Comparison of ENCODE assay signal across 9 cellular contexts in the genomic region with DNA sequence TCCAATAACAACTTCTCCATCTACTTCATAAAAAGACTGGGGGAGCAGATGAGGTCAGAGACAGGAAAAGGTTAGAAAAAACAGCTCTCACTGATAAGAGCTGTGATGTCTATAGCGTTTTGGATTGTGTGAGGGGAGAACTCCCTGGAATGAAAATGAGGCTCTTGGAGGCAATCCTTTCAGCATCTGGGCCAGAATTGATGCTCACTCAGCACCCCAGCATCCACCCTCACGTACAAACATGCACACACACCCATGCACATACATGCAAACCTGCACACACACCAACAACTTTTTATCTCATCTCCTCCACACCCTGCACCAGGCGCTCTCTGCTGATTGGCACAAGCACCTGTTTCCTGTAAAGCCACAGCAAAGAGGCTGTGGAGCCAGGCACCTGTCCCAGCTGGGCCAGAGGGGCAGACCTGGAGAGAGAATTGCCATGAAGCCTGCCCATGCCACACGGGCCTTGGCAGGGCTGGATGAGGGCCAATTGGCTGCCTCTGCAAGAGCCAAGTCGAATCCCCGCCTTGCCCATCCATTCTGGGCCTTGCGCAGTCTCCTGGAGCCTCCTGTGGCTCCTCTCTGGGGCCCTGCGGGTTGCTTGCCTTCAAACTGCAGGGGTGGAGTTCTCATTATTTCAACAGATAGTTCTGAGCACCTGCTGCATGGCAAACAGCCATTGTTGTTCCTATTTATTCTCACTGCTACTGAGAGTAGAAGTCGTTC.
DNase-seq lines count a peak whose midpoint lies in the region; ATAC-seq and TF ChIP-seq lines count a peak whose summit lies in the region.
"Had no signal": no experiment of that assay in that cellular context is flagged by ENCODE, and none has a peak within 500 bp of the region (broad histone marks: within the 10 kb centered on the region; RNA-seq: fewer than 3 reads in every experiment).

No MANE protein-coding gene starts in this region.

- no peak overlapping the region for H3K4me2 ChIP-seq in DND-41 (ENCODE audit: insufficient read depth, low read length)

- no peak overlapping the region for H3K4me3 ChIP-seq in DND-41 (ENCODE audit: low read depth in 1 of 2, low read length in 2 of 2)
- no peak overlapping the region for H3K4me3 ChIP-seq in mucosa of rectum (ENCODE audit: low read length in 2 of 2)
- H3K4me3 ChIP-seq in tibial artery: no peak overlapping the region

- H3K27me3 ChIP-seq in DND-41 (ENCODE audit: insufficient read depth, low read length, poor library complexity) (no peaks in the 10 kb centered on the region), mucosa of rectum (ENCODE audit: control insufficient read depth in 2 of 2, insufficient read depth in 2 of 2, low read length in 2 of 2) (no peaks in the 10 kb centered on the region), tibial artery (no peaks in the 10 kb centered on the region)

- H3K9me3 ChIP-seq in DND-41 (ENCODE audit: insufficient read depth, low read length, severe bottlenecking) (no peaks in the 10 kb centered on the region), mucosa of rectum (ENCODE audit: control insufficient read depth in 2 of 2, low read length in 2 of 2) (no peaks in the 10 kb centered on the region), tibial artery (no peaks in the 10 kb centered on the region)

- H3K27ac ChIP-seq in DND-41 (ENCODE audit: low read length) (no peak overlapping the region; the same call in 1 of the 2 replicates), mucosa of rectum (ENCODE audit: low read depth in 2 of 2, low read length in 2 of 2) (peak overlapping the region; percentile 66 to 69), tibial artery (no peak overlapping the region)

- TF ChIP-seq CTCF in DND-41 (IDR thresholded peaks at IDR 0.05; ENCODE audit: borderline replicate concordance, extremely low read depth, low read length, poor library complexity, severe bottlenecking): no peak
- no peak for TF ChIP-seq CTCF in tibial artery (IDR thresholded peaks at IDR 0.05)

- ATAC-seq in DND-41 (ENCODE audit: insufficient read depth, low read depth) (peak; percentile 78), HG03039 (IDR thresholded peaks at IDR 0.05; ENCODE audit: unreplicated experiment) (no peak), HG02885 (IDR thresholded peaks at IDR 0.05; ENCODE audit: poor library complexity, unreplicated experiment) (no peak)

- intact Hi-C loops in tibial artery (cut with DNase I; ENCODE audit: low total_unique reads): no loop called here

- DNase-seq in DND-41: peak; percentile 53
- DNase-seq in NCI-H345 (lab: John Stamatoyannopoulos, UW): peak; percentile 98
- DNase-seq in activated T-cell treated with anti-CD3 and anti-CD28 coated beads, Interleukin-2, amount 50 U/mL, for 48 hours: peak; percentile 29 to 35
- DNase-seq in midbrain (lab: John Stamatoyannopoulos, UW): no peak
- no peak for DNase-seq in tibial artery
- DNase-seq: hypothalamus had no signal

- no peaks in the 10 kb centered on the region for H3K36me3 ChIP-seq in DND-41 (ENCODE audit: insufficient read depth, low read length)
- H3K36me3 ChIP-seq in mucosa of rectum (ENCODE audit: control insufficient read depth in 2 of 2, insufficient read depth in 2 of 2, low read length in 2 of 2): peaks cover 3 to 9% of the 10 kb centered on the region in 2 donors
- peaks cover 7 to 55% (median 39%) of the 10 kb centered on the region in 3 donors for H3K36me3 ChIP-seq in tibial artery

- no peaks in the 10 kb centered on the region for H4K20me1 ChIP-seq in DND-41 (ENCODE audit: insufficient read depth, low read length)

- H3K9ac ChIP-seq in DND-41 (ENCODE audit: low read depth, low read length) (no peak overlapping the region), mucosa of rectum (ENCODE audit: low read depth in 1 of 2, low read length in 2 of 2) (peak overlapping the region in 1 of 2 donors; percentile 10)

- H3K79me2 ChIP-seq in DND-41 (ENCODE audit: insufficient read depth, low read length): no peaks in the 10 kb centered on the region

- no peak overlapping the region for H2AFZ ChIP-seq in DND-41 (ENCODE audit: low read depth, low read length)

- H3K4me1 ChIP-seq in DND-41 (ENCODE audit: insufficient read depth, low read length): peaks cover 18% of the 10 kb centered on the region
- peaks cover 31 to 33% of the 10 kb centered on the region in 2 donors for H3K4me1 ChIP-seq in mucosa of rectum (ENCODE audit: control insufficient read depth in 2 of 2, insufficient read depth in 2 of 2, low read length in 2 of 2)
- H3K4me1 ChIP-seq in tibial artery: peaks cover 0 to 12% (median 8%) of the 10 kb centered on the region in 4 donors

Comparison
In these comparisons a context has a peak if more than half of its experiments do, and no peak if none do; other contexts are left out.
1. DNase-seq: peak in DND-41 (single experiment), NCI-H345 (single experiment) and activated T-cell treated with anti-CD3 and anti-CD28 coated beads, Interleukin-2, amount 50 U/mL, for 48 hours (2 of 2); none in midbrain (single experiment) and tibial artery (0 of 2).
2. H3K27ac ChIP-seq: peak in mucosa of rectum (2 of 2); none in DND-41 (single experiment) and tibial artery (0 of 2).